1 cellular context compared by ENCODE assay signal in genomic region chr5:34653708-34654107, GRCh38.
TF ChIP-seq lines count a peak whose summit lies in the region.

No MANE protein-coding gene starts in this region.

TF ChIP-seq in WTC11, 78 proteins besides CTCF, POLR2A, EP300 and RAD21 (continued from another document):
- TF ChIP-seq PRDM15 (CRISPR knock-in tag; IDR thresholded peaks at IDR 0.05): no peak
- no peak for TF ChIP-seq PREB (CRISPR knock-in tag; IDR thresholded peaks at IDR 0.05; ENCODE audit: borderline replicate concordance)
- TF ChIP-seq SOX15 (CRISPR knock-in tag; IDR thresholded peaks at IDR 0.05): no peak
- no peak for TF ChIP-seq NFATC4 (CRISPR knock-in tag; IDR thresholded peaks at IDR 0.05)
